1 cellular context compared by ENCODE assay signal in the genomic region with DNA sequence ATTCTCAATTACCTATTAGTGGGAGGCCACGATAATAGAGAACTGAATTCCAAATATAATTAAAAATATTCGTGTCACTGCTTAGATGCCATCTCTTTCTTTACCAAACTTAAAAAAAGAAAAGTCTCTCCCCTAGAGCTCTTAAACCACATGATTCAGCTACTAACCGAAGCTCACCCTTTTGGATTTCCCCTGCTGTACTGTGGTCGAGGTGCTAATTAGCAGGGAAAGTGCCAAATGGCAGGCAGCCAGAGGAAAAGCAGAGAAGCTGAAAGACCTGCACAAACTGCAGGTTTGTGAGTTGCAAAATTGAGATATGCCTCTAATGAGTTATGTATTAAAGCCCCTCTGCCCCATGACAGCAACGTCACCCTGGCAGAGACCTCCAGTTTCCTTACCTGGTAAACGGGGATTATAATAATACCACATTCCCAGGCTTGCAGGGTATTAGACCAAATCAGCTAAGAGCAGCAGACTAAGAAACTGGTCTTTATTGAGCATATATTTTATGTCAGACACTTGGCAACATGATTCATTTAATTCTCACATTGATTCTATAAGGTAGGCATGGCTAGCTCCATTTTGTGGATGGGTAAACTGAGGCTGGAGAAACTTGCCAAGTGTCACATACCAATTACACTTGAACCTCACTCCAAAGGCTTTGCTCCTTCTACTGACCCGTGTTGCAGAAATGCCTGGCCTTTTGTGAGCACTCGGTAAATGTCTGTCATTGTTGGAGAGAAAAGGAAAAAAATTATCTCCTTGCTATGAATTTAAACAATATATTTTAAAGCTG.
TF ChIP-seq lines count a peak whose summit lies in the region.

No MANE protein-coding gene starts in this region.

TF ChIP-seq in HEK293, 187 proteins besides CTCF, POLR2A, EP300 and RAD21 (continued from another document):
- TF ChIP-seq, protein P1, sequence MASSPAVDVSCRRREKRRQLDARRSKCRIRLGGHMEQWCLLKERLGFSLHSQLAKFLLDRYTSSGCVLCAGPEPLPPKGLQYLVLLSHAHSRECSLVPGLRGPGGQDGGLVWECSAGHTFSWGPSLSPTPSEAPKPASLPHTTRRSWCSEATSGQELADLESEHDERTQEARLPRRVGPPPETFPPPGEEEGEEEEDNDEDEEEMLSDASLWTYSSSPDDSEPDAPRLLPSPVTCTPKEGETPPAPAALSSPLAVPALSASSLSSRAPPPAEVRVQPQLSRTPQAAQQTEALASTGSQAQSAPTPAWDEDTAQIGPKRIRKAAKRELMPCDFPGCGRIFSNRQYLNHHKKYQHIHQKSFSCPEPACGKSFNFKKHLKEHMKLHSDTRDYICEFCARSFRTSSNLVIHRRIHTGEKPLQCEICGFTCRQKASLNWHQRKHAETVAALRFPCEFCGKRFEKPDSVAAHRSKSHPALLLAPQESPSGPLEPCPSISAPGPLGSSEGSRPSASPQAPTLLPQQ (tag by site-specific recombination; IDR thresholded peaks at IDR 0.05), result no peak
- TF ChIP-seq PRDM1 (tag by site-specific recombination; IDR thresholded peaks at IDR 0.05), result no peak
- TF ChIP-seq ZNF394 (tag by site-specific recombination; IDR thresholded peaks at IDR 0.05; ENCODE audit: borderline replicate concordance), result 0 out of 2 replicates have a peak, but pooled peaks have one; percentile 17
